In the genomic region with DNA sequence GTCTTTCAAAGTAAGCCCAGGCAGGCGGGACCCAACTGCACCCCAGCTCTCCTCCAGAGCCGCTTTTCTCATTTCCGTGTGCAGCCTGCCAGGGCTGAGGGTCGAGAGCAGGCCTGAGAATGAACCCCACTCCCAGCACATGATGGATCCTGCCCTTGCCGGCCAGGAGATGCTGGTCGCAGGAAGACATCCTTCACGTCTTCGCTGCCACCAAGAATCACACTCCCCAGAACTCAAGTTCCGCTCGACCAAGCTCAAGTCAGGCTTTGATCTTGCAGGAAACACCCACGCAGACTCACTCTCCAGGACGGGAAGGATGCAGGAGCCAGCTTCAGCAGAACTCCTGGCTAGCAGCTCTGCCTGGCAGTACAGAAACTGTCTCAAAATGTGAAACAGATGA, we compare ENCODE assay signal across 1 cellular context.
TF ChIP-seq lines count a peak whose summit lies in the region.

No MANE protein-coding gene starts in this region.

TF ChIP-seq in H1, 55 proteins besides CTCF, POLR2A, EP300 and RAD21 (continued from another document):
- TF ChIP-seq, protein P1, sequence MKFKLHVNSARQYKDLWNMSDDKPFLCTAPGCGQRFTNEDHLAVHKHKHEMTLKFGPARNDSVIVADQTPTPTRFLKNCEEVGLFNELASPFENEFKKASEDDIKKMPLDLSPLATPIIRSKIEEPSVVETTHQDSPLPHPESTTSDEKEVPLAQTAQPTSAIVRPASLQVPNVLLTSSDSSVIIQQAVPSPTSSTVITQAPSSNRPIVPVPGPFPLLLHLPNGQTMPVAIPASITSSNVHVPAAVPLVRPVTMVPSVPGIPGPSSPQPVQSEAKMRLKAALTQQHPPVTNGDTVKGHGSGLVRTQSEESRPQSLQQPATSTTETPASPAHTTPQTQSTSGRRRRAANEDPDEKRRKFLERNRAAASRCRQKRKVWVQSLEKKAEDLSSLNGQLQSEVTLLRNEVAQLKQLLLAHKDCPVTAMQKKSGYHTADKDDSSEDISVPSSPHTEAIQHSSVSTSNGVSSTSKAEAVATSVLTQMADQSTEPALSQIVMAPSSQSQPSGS (IDR thresholded peaks at IDR 0.05; ENCODE audit: low read length) = no peak
- no peak for TF ChIP-seq ZNF274 (IDR thresholded peaks at IDR 0.05; ENCODE audit: borderline replicate concordance, extremely low read depth, low read length)
- TF ChIP-seq, protein P2, sequence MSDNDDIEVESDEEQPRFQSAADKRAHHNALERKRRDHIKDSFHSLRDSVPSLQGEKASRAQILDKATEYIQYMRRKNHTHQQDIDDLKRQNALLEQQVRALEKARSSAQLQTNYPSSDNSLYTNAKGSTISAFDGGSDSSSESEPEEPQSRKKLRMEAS (IDR thresholded peaks at IDR 0.05) = no peak
- TF ChIP-seq, protein P3, sequence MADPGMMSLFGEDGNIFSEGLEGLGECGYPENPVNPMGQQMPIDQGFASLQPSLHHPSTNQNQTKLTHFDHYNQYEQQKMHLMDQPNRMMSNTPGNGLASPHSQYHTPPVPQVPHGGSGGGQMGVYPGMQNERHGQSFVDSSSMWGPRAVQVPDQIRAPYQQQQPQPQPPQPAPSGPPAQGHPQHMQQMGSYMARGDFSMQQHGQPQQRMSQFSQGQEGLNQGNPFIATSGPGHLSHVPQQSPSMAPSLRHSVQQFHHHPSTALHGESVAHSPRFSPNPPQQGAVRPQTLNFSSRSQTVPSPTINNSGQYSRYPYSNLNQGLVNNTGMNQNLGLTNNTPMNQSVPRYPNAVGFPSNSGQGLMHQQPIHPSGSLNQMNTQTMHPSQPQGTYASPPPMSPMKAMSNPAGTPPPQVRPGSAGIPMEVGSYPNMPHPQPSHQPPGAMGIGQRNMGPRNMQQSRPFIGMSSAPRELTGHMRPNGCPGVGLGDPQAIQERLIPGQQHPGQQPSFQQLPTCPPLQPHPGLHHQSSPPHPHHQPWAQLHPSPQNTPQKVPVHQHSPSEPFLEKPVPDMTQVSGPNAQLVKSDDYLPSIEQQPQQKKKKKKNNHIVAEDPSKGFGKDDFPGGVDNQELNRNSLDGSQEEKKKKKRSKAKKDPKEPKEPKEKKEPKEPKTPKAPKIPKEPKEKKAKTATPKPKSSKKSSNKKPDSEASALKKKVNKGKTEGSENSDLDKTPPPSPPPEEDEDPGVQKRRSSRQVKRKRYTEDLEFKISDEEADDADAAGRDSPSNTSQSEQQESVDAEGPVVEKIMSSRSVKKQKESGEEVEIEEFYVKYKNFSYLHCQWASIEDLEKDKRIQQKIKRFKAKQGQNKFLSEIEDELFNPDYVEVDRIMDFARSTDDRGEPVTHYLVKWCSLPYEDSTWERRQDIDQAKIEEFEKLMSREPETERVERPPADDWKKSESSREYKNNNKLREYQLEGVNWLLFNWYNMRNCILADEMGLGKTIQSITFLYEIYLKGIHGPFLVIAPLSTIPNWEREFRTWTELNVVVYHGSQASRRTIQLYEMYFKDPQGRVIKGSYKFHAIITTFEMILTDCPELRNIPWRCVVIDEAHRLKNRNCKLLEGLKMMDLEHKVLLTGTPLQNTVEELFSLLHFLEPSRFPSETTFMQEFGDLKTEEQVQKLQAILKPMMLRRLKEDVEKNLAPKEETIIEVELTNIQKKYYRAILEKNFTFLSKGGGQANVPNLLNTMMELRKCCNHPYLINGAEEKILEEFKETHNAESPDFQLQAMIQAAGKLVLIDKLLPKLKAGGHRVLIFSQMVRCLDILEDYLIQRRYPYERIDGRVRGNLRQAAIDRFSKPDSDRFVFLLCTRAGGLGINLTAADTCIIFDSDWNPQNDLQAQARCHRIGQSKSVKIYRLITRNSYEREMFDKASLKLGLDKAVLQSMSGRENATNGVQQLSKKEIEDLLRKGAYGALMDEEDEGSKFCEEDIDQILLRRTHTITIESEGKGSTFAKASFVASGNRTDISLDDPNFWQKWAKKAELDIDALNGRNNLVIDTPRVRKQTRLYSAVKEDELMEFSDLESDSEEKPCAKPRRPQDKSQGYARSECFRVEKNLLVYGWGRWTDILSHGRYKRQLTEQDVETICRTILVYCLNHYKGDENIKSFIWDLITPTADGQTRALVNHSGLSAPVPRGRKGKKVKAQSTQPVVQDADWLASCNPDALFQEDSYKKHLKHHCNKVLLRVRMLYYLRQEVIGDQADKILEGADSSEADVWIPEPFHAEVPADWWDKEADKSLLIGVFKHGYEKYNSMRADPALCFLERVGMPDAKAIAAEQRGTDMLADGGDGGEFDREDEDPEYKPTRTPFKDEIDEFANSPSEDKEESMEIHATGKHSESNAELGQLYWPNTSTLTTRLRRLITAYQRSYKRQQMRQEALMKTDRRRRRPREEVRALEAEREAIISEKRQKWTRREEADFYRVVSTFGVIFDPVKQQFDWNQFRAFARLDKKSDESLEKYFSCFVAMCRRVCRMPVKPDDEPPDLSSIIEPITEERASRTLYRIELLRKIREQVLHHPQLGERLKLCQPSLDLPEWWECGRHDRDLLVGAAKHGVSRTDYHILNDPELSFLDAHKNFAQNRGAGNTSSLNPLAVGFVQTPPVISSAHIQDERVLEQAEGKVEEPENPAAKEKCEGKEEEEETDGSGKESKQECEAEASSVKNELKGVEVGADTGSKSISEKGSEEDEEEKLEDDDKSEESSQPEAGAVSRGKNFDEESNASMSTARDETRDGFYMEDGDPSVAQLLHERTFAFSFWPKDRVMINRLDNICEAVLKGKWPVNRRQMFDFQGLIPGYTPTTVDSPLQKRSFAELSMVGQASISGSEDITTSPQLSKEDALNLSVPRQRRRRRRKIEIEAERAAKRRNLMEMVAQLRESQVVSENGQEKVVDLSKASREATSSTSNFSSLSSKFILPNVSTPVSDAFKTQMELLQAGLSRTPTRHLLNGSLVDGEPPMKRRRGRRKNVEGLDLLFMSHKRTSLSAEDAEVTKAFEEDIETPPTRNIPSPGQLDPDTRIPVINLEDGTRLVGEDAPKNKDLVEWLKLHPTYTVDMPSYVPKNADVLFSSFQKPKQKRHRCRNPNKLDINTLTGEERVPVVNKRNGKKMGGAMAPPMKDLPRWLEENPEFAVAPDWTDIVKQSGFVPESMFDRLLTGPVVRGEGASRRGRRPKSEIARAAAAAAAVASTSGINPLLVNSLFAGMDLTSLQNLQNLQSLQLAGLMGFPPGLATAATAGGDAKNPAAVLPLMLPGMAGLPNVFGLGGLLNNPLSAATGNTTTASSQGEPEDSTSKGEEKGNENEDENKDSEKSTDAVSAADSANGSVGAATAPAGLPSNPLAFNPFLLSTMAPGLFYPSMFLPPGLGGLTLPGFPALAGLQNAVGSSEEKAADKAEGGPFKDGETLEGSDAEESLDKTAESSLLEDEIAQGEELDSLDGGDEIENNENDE (IDR thresholded peaks at IDR 0.05; ENCODE audit: insufficient replicate concordance, low read length) = no peak
- no peak for TF ChIP-seq EZH2 (IDR thresholded peaks at IDR 0.05; ENCODE audit: low read depth, low read length, severe bottlenecking)
- TF ChIP-seq, protein P4, sequence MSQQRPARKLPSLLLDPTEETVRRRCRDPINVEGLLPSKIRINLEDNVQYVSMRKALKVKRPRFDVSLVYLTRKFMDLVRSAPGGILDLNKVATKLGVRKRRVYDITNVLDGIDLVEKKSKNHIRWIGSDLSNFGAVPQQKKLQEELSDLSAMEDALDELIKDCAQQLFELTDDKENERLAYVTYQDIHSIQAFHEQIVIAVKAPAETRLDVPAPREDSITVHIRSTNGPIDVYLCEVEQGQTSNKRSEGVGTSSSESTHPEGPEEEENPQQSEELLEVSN (IDR thresholded peaks at IDR 0.05) = no peak
- TF ChIP-seq TAF1 (IDR thresholded peaks at IDR 0.05; ENCODE audit: low read depth, low read length) = no peak
- no peak for TF ChIP-seq POU5F1 (IDR thresholded peaks at IDR 0.05; ENCODE audit: low read depth, low read length)
- TF ChIP-seq FOSL1 (IDR thresholded peaks at IDR 0.05; ENCODE audit: insufficient read depth, low read depth, low read length) = no peak
- no peak for TF ChIP-seq POLR2AphosphoS5 (IDR thresholded peaks at IDR 0.05; ENCODE audit: low read depth, low read length)
- TF ChIP-seq HDAC2 (IDR thresholded peaks at IDR 0.05; ENCODE audit: borderline replicate concordance in 1 of 2, low read depth in 2 of 2, low read length in 2 of 2) = no peak
- TF ChIP-seq TBP (IDR thresholded peaks at IDR 0.05; ENCODE audit: low read depth, low read length) = no peak
